15 cellular contexts compared by ENCODE assay signal in genomic region chr14:100267990-100268389, GRCh38. TPM values are rescaled to one million over a fixed set of nuclear protein-coding genes. Genes with fewer than 3 reads are reported as not detected.
"Had no signal": no experiment of that assay in that cellular context is flagged by ENCODE, and none has a peak within 500 bp of the region (broad histone marks: within the 10 kb centered on the region; RNA-seq: fewer than 3 reads in every experiment).

No MANE protein-coding gene starts in this region.

- H3K36me3 ChIP-seq: colonic mucosa had no signal

- H3K4me3 Mint-ChIP-seq: neural crest cell had no signal

- ATAC-seq: left lung, pancreas had no signal

- DNase-seq: activated CD4-positive, alpha-beta T cell treated with anti-CD3 and anti-CD28 coated beads for 4 hours; activated effector memory CD4-positive, alpha-beta T cell treated with anti-CD3 and anti-CD28 coated beads, Interleukin-2, amount 50 U/mL, for 16 hours; colonic mucosa; foreskin melanocyte; heart left ventricle; left lung; mesendoderm; pancreas; SW 1271; T-helper 9 cell had no signal

- H3K9me3 ChIP-seq: colonic mucosa, heart left ventricle, left lung, pancreas, tibial nerve had no signal

- H3K27me3 ChIP-seq: colonic mucosa, heart left ventricle, left lung, pancreas, tibial nerve had no signal

- H3K9me3 Mint-ChIP-seq: neural crest cell had no signal

- H3K4me3 ChIP-seq: colonic mucosa, heart left ventricle, left lung, pancreas, tibial nerve had no signal

- H3K4me1 ChIP-seq: colonic mucosa had no signal

- H3K27ac ChIP-seq: colonic mucosa, heart left ventricle, left lung, pancreas, tibial nerve had no signal

RNA-seq across cellular contexts. Expression of gene SLC25A47, which starts 55.1 kb away (rescaled TPM):
- total RNA-seq: cardiac septum, colonic mucosa, heart left ventricle, left lung, neural crest cell, renal cortical epithelial cell, subcutaneous adipose tissue had no signal
- polyA plus RNA-seq: heart left ventricle had no signal
